Comparison of ENCODE assay signal across 8 cellular contexts in genomic region chr11:313304-313786, GRCh38. TPM values are rescaled to one million over a fixed set of nuclear protein-coding genes. Genes with fewer than 3 reads are reported as not detected.
DNase-seq lines count a peak whose midpoint lies in the region; ATAC-seq and TF ChIP-seq lines count a peak whose summit lies in the region.

No MANE protein-coding gene starts in this region.

- H3K27ac ChIP-seq in OCI-LY7 (ENCODE audit: low read depth, low read length, poor library complexity, severe bottlenecking) (peak overlapping the region; percentile 76), esophagus squamous epithelium (peak overlapping the region; percentile 85 to 92 (median 88)), trophoblast cell (ENCODE audit: low read depth, low read length) (peak overlapping the region; percentile 36)

- ATAC-seq in HG02938 (IDR thresholded peaks at IDR 0.05; ENCODE audit: unreplicated experiment) (no peak), GM18505 (IDR thresholded peaks at IDR 0.05; ENCODE audit: unreplicated experiment) (no peak), GM18873 (IDR thresholded peaks at IDR 0.05; ENCODE audit: low FRiP score, unreplicated experiment) (no peak), HG02970 (IDR thresholded peaks at IDR 0.05; ENCODE audit: low FRiP score, unreplicated experiment) (no peak)

- H2AFZ ChIP-seq in OCI-LY7 (ENCODE audit: low read length) (peak overlapping the region; percentile 45; the same call in 1 of the 2 replicates), trophoblast cell (ENCODE audit: insufficient read depth, low read length, poor library complexity) (peak overlapping the region; percentile 71)

- H3K36me3 ChIP-seq in GM06990 (ENCODE audit: control insufficient read depth, insufficient read depth, low read length) (peaks cover 4% of the 10 kb centered on the region; the same call in 1 of the 2 replicates), OCI-LY7 (ENCODE audit: insufficient read depth, low read length) (no peaks in the 10 kb centered on the region), esophagus squamous epithelium (no peaks in the 10 kb centered on the region), trophoblast cell (ENCODE audit: control insufficient read depth in 1 of 2, insufficient read depth in 2 of 2, low read length in 2 of 2) (no peaks in the 10 kb centered on the region)

- H3K14ac ChIP-seq in trophoblast cell (ENCODE audit: low read length), result peak overlapping the region; percentile 60

- peak overlapping the region; percentile 81 for H4K91ac ChIP-seq in trophoblast cell (ENCODE audit: low read depth, low read length)

- H4K20me1 ChIP-seq in OCI-LY7 (ENCODE audit: insufficient read depth, low read length), result no peaks in the 10 kb centered on the region

- peak; percentile 66 for DNase-seq in GM06990 (ENCODE audit: extremely low read depth, insufficient read length)
- no peak for DNase-seq in OCI-LY7 (ENCODE audit: low spot score)
- DNase-seq in esophagus squamous epithelium (lab: John Stamatoyannopoulos, UW), result no peak
- no peak for DNase-seq in trophoblast cell

- no peaks in the 10 kb centered on the region for H3K9me2 ChIP-seq in OCI-LY7 (ENCODE audit: insufficient read depth, low read length)

- intact Hi-C loops in OCI-LY7 (cut with micrococcal nuclease; ENCODE audit: unreplicated experiment), result loop anchor here (2.0 kb wide), 2 partner anchors 41 to 45 kb away; no protein-coding TSS in a partner anchor
- intact Hi-C loops in esophagus squamous epithelium (cut with DNase I), result no loop called here

- H3K4ac ChIP-seq in trophoblast cell (ENCODE audit: low read depth, low read length), result peak overlapping the region; percentile 56

- H3K79me1 ChIP-seq in trophoblast cell (ENCODE audit: low read length), result peaks cover 6% of the 10 kb centered on the region

- no TSS peak for BruUV-seq in OCI-LY7 (replicated peaks; lab: Mats Ljungman, UMichigan)

- H3K9me3 ChIP-seq in OCI-LY7 (ENCODE audit: low read length) (no peaks in the 10 kb centered on the region), esophagus squamous epithelium (no peaks in the 10 kb centered on the region), trophoblast cell (ENCODE audit: insufficient read depth, low read depth, low read length) (peaks cover 1% of the 10 kb centered on the region)

- peak overlapping the region; percentile 13 for H2AK5ac ChIP-seq in trophoblast cell (ENCODE audit: low read length)

- H3K23ac ChIP-seq in trophoblast cell (ENCODE audit: low read length), result no peak overlapping the region

- peak overlapping the region; percentile 89 for H3K18ac ChIP-seq in trophoblast cell (ENCODE audit: low read length)

- TF ChIP-seq CTCF in GM06990 (IDR thresholded peaks at IDR 0.05; ENCODE audit: insufficient read depth, low read length, poor library complexity, severe bottlenecking) (no peak), OCI-LY7 (conservative IDR thresholded peaks at IDR 0.05; ENCODE audit: low read length) (no peak), esophagus squamous epithelium (IDR thresholded peaks at IDR 0.05) (no peak)

- CTCF ChIA-PET in OCI-LY7 (lab: Charles Lee; ENCODE audit: unreplicated experiment), result no interaction called here

- peak overlapping the region; percentile 68 for H2BK120ac ChIP-seq in trophoblast cell (ENCODE audit: insufficient read depth, low read length, poor library complexity)

- 20% methylated on average over 1 to 2 of the region's 8 CpGs for whole genome bisulfite sequencing in esophagus squamous epithelium, 2 donors
- WGBS in trophoblast cell (ENCODE audit: extremely low coverage, insufficient coverage, insufficient read length), result no CpG with 5 or more reads among the region's 8 CpGs

- no peaks in the 10 kb centered on the region for H3K79me2 ChIP-seq in OCI-LY7 (ENCODE audit: insufficient read depth, low read depth, low read length)
- peaks cover 2% of the 10 kb centered on the region for H3K79me2 ChIP-seq in trophoblast cell (ENCODE audit: control insufficient read depth, insufficient read depth, low read length, poor library complexity)

- peak overlapping the region; percentile 46 for H2BK5ac ChIP-seq in trophoblast cell (ENCODE audit: low read depth, low read length, poor library complexity)

- H3K4me1 ChIP-seq in OCI-LY7 (ENCODE audit: insufficient read depth, low read length, poor library complexity, severe bottlenecking), result peaks cover 45% of the 10 kb centered on the region
- H3K4me1 ChIP-seq in esophagus squamous epithelium, result peaks cover 36 to 83% (median 43%) of the 10 kb centered on the region in 3 donors
- H3K4me1 ChIP-seq in trophoblast cell (ENCODE audit: control insufficient read depth in 1 of 2, insufficient read depth in 2 of 2, low read length in 2 of 2), result peaks cover 11% of the 10 kb centered on the region in 2 experiments

- H2BK12ac ChIP-seq in trophoblast cell (ENCODE audit: low read length), result peak overlapping the region; percentile 92

- peak overlapping the region; percentile 68 for H3K4me2 ChIP-seq in OCI-LY7 (ENCODE audit: low read length)
- no peak overlapping the region for H3K4me2 ChIP-seq in trophoblast cell (ENCODE audit: low read length)

- TF ChIP-seq POLR2A in esophagus squamous epithelium (IDR thresholded peaks at IDR 0.05) (no peak), GM18505 (IDR thresholded peaks at IDR 0.05; ENCODE audit: borderline replicate concordance, extremely low read depth, insufficient read depth, insufficient read length) (no peak)

- POLR2A ChIA-PET in OCI-LY7 (lab: Charles Lee), result interaction anchor here (0.7 to 2.3 kb wide), 7 partner anchors 14 to 45 kb away, joined by 3 to 17 read pairs (median 5); no protein-coding TSS in a partner anchor

- peak overlapping the region; percentile 77 for H3K4me3 ChIP-seq in GM06990 (replicated peaks; ENCODE audit: low read depth, low read length)
- H3K4me3 ChIP-seq in OCI-LY7 (ENCODE audit: low read depth, low read length, poor library complexity, severe bottlenecking), result peak overlapping the region; percentile 67
- peak overlapping the region in 3 of 4 donors; percentile 51 to 77 (median 55) for H3K4me3 ChIP-seq in esophagus squamous epithelium
- H3K4me3 ChIP-seq in trophoblast cell (ENCODE audit: low read depth, low read length), result peak overlapping the region; percentile 2

- H3K9ac ChIP-seq in trophoblast cell (ENCODE audit: low read length), result no peak overlapping the region

- no peaks in the 10 kb centered on the region for H3K27me3 ChIP-seq in GM06990 (replicated peaks; ENCODE audit: control insufficient read depth, insufficient read depth, low read length)
- H3K27me3 ChIP-seq in esophagus squamous epithelium, result peaks cover 0 to 24% (median 0%) of the 10 kb centered on the region in 4 donors
- H3K27me3 ChIP-seq in trophoblast cell (ENCODE audit: insufficient read depth, low read length), result peaks cover 4% of the 10 kb centered on the region

- peak overlapping the region; percentile 77 for H4K12ac ChIP-seq in trophoblast cell (ENCODE audit: low read depth, low read length)

- H4K8ac ChIP-seq in trophoblast cell (ENCODE audit: low read depth, low read length), result peak overlapping the region; percentile 81

RNA-seq across cellular contexts. Expression of gene IFITM1, which starts 0.5 kb away (rescaled TPM):
- total RNA-seq in OCI-LY7 (2014; rRNA removed; shearing (Covaris generic)), result 30.3 and 36.4 TPM in 2 replicates
- total RNA-seq in OCI-LY7 (2022) (72.4 TPM in 2 replicates), esophagus squamous epithelium (100 to 1,000 TPM in 1 of 4 donors, 10 to 100 TPM in 3; 26.3 to 133 (median 60.0) TPM)
- polyA plus RNA-seq in trophoblast cell (2013), result 84.5 and 88.4 TPM in 2 replicates

RNA-seq across cellular contexts. Expression of gene IFITM2, which starts 5.7 kb away (rescaled TPM):
- 9.5 and 22.1 TPM in 2 replicates for total RNA-seq in OCI-LY7 (2014; rRNA removed; shearing (Covaris generic))
- total RNA-seq in OCI-LY7 (2022) (110 and 117 TPM in 2 replicates), esophagus squamous epithelium (10 to 100 TPM; 14.4 to 67.5 (median 50.3) TPM)
- polyA plus RNA-seq in trophoblast cell (2013), result 165 and 166 TPM in 2 replicates

RNA-seq across cellular contexts. Expression of gene IFITM3, which starts 7.3 kb away (rescaled TPM):
- 0.95 and 1.5 TPM in 2 replicates for total RNA-seq in OCI-LY7 (2014; rRNA removed; shearing (Covaris generic))
- 1.5 and 2.2 TPM in 2 replicates for total RNA-seq in OCI-LY7 (2022)
- 100 to 1,000 TPM in 2 of 4 donors, 10 to 100 TPM in 2; 45.3 to 159 (median 113) TPM for total RNA-seq in esophagus squamous epithelium
- 267 and 298 TPM in 2 replicates for polyA plus RNA-seq in trophoblast cell (2013)

RNA-seq across cellular contexts. Expression of gene IFITM5, which starts 14.0 kb away (rescaled TPM):
- total RNA-seq in OCI-LY7 (2014; rRNA removed; shearing (Covaris generic)), result not detected in 2 replicates
- total RNA-seq in OCI-LY7 (2022) (not detected in 2 replicates), esophagus squamous epithelium (not detected)
- polyA plus RNA-seq in trophoblast cell (2013), result not detected in 2 replicates

RNA-seq across cellular contexts. Expression of gene PGGHG, which starts 24.4 kb away (rescaled TPM):
- 6.3 and 7.0 TPM in 2 replicates for total RNA-seq in OCI-LY7 (2014; rRNA removed; shearing (Covaris generic))
- total RNA-seq in OCI-LY7 (2022), result 0.93 and 1.2 TPM in 2 replicates
- total RNA-seq in esophagus squamous epithelium, result 10 to 100 TPM in 1 of 4 donors, 1 to 10 TPM in 3; 5.3 to 15.3 (median 5.9) TPM
- polyA plus RNA-seq in trophoblast cell (2013), result 35.5 and 36.9 TPM in 2 replicates

Comparison
In these comparisons a context has a peak if more than half of its experiments do, and no peak if none do; other contexts are left out.
1. H3K4me3 ChIP-seq: peak in every context shown above with its lines; median percentile 77 in GM06990; 67 in OCI-LY7; 55 in esophagus squamous epithelium; 2 in trophoblast cell.
2. H3K27ac ChIP-seq: peak in every context shown above with its lines; median percentile 88 in esophagus squamous epithelium; 76 in OCI-LY7; 36 in trophoblast cell.
3. RNA of gene IFITM3, which starts 7.3 kb away (total RNA-seq): 45.3 to 159 TPM in esophagus squamous epithelium; 0.95 to 2.2 TPM in OCI-LY7; every median in the first group is over 10 times any median in the second.